39 cellular contexts compared by ENCODE assay signal in the genomic region with DNA sequence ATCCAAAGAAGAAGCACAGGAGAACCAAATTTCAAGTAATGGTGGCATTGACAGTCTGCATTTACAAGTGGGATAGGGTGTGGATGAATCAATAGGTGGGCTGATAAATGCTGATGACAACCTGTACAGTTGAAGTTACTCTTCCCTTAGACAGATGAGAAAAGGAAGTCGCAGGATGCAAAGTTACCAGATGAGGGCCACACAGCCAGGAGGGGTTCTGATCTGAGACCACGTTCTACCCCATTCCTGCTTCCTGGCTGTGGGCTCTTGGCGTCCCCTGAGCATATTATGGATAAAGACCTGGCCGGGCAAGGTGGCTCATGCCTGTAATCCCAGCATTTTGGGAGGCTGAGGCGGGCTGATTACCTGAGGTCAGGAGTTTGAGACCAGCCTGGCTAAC.
"Had no signal": no experiment of that assay in that cellular context is flagged by ENCODE, and none has a peak within 500 bp of the region (broad histone marks: within the 10 kb centered on the region; RNA-seq: fewer than 3 reads in every experiment).

No MANE protein-coding gene starts in this region.

- ATAC-seq: activated CD8-positive, alpha-beta memory T cell treated with anti-CD3 and anti-CD28 coated beads, Interleukin-2, amount 10 ng/mL, durations not matched to agents 7 days and 5 days; activated naive CD8-positive, alpha-beta T cell treated with anti-CD3 and anti-CD28 coated beads, Interleukin-2, amount 50 U/mL, for 24 hours; Right ventricle myocardium inferior; SK-N-SH treated with all-trans-retinoic acid at 6 μM for 48 hours had no signal

- DNase-seq: activated CD4-positive, alpha-beta memory T cell treated with anti-CD3 and anti-CD28 coated beads, Interleukin-2, amount 10 ng/mL, durations not matched to agents 7 days and 5 days; activated CD4-positive, alpha-beta T cell treated with anti-CD3 and anti-CD28 coated beads for 1 hour; activated CD4-positive, alpha-beta T cell treated with anti-CD3 and anti-CD28 coated beads for 48 hours; activated CD4-positive, CD25-positive, alpha-beta regulatory T cell; activated CD8-positive, alpha-beta memory T cell treated with anti-CD3 and anti-CD28 coated beads for 24 hours; activated CD8-positive, alpha-beta memory T cell treated with anti-CD3 and anti-CD28 coated beads, Interleukin-2, amount 10 ng/mL, durations not matched to agents 7 days and 5 days; activated CD8-positive, alpha-beta memory T cell treated with anti-CD3 and anti-CD28 coated beads, Interleukin-2, amount 50 U/mL, for 48 hours; activated effector memory CD4-positive, alpha-beta T cell treated with Interleukin-2 at 50 U/mL for 16 hours; activated naive CD4-positive, alpha-beta T cell treated with anti-CD3 and anti-CD28 coated beads, Interleukin-2, amount 10 ng/mL, durations not matched to agents 7 days and 5 days; activated naive CD8-positive, alpha-beta T cell treated with anti-CD3 and anti-CD28 coated beads, Interleukin-2, amount 50 U/mL, for 24 hours; activated T-cell treated with anti-CD3 and anti-CD28 coated beads, Interleukin-2, amount 50 U/mL, for 48 hours; anterior cingulate cortex; central memory CD4-positive, alpha-beta T cell; Karpas-422; KBM-7; MM.1S; MV-4-11; NCI-H1092; NCI-H146; NCI-H187; NCI-H2029 treated with DMSO at 0.1 percent for 48 hours; NCI-H2107; NCI-H2171; NCI-H510A; NCI-H526; NCI-H748 treated with DMSO at 0.1 percent for 48 hours; NK-92 treated with Interleukin-12 subunit alpha and Interleukin-12 subunit beta, amount 100 ng/mL, for 24 hours; PC-3; SIG-M5; T-helper 1 cell; T-helper 2 cell; T-helper 9 cell had no signal

- H3K4me1 Mint-ChIP-seq: activated CD4-positive, alpha-beta memory T cell treated with anti-CD3 and anti-CD28 coated beads, Interleukin-2, amount 10 ng/mL, durations not matched to agents 7 days and 5 days; activated CD8-positive, alpha-beta memory T cell treated with anti-CD3 and anti-CD28 coated beads, Interleukin-2, amount 10 ng/mL, durations not matched to agents 7 days and 5 days; activated naive CD4-positive, alpha-beta T cell treated with anti-CD3 and anti-CD28 coated beads, Interleukin-2, amount 10 ng/mL, durations not matched to agents 7 days and 5 days; activated naive CD8-positive, alpha-beta T cell treated with anti-CD3 and anti-CD28 coated beads, Interleukin-2, amount 50 U/mL, for 24 hours; brain had no signal

- H3K27ac ChIP-seq: RWPE1, VCaP had no signal

- H3K4me3 Mint-ChIP-seq: activated CD4-positive, alpha-beta memory T cell treated with anti-CD3 and anti-CD28 coated beads, Interleukin-2, amount 10 ng/mL, durations not matched to agents 7 days and 5 days; activated CD8-positive, alpha-beta memory T cell treated with anti-CD3 and anti-CD28 coated beads, Interleukin-2, amount 10 ng/mL, durations not matched to agents 7 days and 5 days; activated naive CD4-positive, alpha-beta T cell treated with anti-CD3 and anti-CD28 coated beads, Interleukin-2, amount 10 ng/mL, durations not matched to agents 7 days and 5 days; activated naive CD8-positive, alpha-beta T cell; activated naive CD8-positive, alpha-beta T cell treated with anti-CD3 and anti-CD28 coated beads, Interleukin-2, amount 50 U/mL, for 24 hours; brain had no signal

- H3K27me3 Mint-ChIP-seq: activated CD4-positive, alpha-beta memory T cell treated with anti-CD3 and anti-CD28 coated beads, Interleukin-2, amount 10 ng/mL, durations not matched to agents 7 days and 5 days; activated CD8-positive, alpha-beta memory T cell treated with anti-CD3 and anti-CD28 coated beads, Interleukin-2, amount 10 ng/mL, durations not matched to agents 7 days and 5 days; activated naive CD4-positive, alpha-beta T cell treated with anti-CD3 and anti-CD28 coated beads, Interleukin-2, amount 10 ng/mL, durations not matched to agents 7 days and 5 days; activated naive CD8-positive, alpha-beta T cell had no signal

- FAIRE-seq: RCC 7860 had no signal

- H3K36me3 Mint-ChIP-seq: brain had no signal

- H3K27ac Mint-ChIP-seq: activated CD4-positive, alpha-beta memory T cell treated with anti-CD3 and anti-CD28 coated beads, Interleukin-2, amount 10 ng/mL, durations not matched to agents 7 days and 5 days; activated CD8-positive, alpha-beta memory T cell treated with anti-CD3 and anti-CD28 coated beads, Interleukin-2, amount 10 ng/mL, durations not matched to agents 7 days and 5 days; activated naive CD4-positive, alpha-beta T cell treated with anti-CD3 and anti-CD28 coated beads, Interleukin-2, amount 10 ng/mL, durations not matched to agents 7 days and 5 days; activated naive CD8-positive, alpha-beta T cell; activated naive CD8-positive, alpha-beta T cell treated with anti-CD3 and anti-CD28 coated beads, Interleukin-2, amount 50 U/mL, for 24 hours; brain had no signal
